Comparison of ENCODE assay signal across 22 cellular contexts in genomic region chr4:110009526-110009925, GRCh38.
"Had no signal": no experiment of that assay in that cellular context is flagged by ENCODE, and none has a peak within 500 bp of the region (broad histone marks: within the 10 kb centered on the region; RNA-seq: fewer than 3 reads in every experiment).

No MANE protein-coding gene starts in this region.

- H3K4me3 ChIP-seq: dorsolateral prefrontal cortex, tibial nerve had no signal

- H3K9me3 ChIP-seq: tibial nerve had no signal

- H3K4me1 ChIP-seq: tibial nerve had no signal

- ATAC-seq: left cardiac atrium had no signal

- DNase-seq: activated B cell treated with CpG ODN at 0.5 μM for 24 hours; activated CD4-positive, alpha-beta memory T cell treated with anti-CD3 and anti-CD28 coated beads, Interleukin-2, amount 10 ng/mL, durations not matched to agents 7 days and 5 days; activated CD4-positive, alpha-beta T cell treated with anti-CD3 and anti-CD28 coated beads for 48 hours; activated naive CD4-positive, alpha-beta T cell treated with Interleukin-2 at 50 U/mL for 16 hours; activated naive CD8-positive, alpha-beta T cell treated with anti-CD3 and anti-CD28 coated beads, Interleukin-2, amount 10 ng/mL, durations not matched to agents 7 days and 5 days; activated T-cell treated with anti-CD3 and anti-CD28 coated beads, Interleukin-2, amount 50 U/mL, for 1 hour; amygdala; dorsolateral prefrontal cortex; foreskin fibroblast; glutamatergic neuron; hippocampal formation; left cardiac atrium; mammary epithelial cell; midbrain; nephron progenitor cell; nucleus accumbens; stimulated activated CD4-positive, alpha-beta T cell treated with anti-CD3 and anti-CD28 coated beads, Interleukin-12 subunit alpha, Interleukin-12 subunit beta, amount 100 ng/mL, for 4 hours; stimulated activated CD4-positive, alpha-beta T cell treated with anti-CD3 and anti-CD28 coated beads, Interleukin-1b, Interleukin-23, amount 100 ng/mL, for 48 hours; stimulated activated CD8-positive, alpha-beta memory T cell treated with anti-CD3 and anti-CD28 coated beads, Interleukin-4, amount 100 ng/mL, for 48 hours; stimulated activated naive CD4-positive, alpha-beta T cell had no signal

- H3K27me3 ChIP-seq: tibial nerve had no signal

- H3K27ac ChIP-seq: dorsolateral prefrontal cortex, epithelial cell of prostate, tibial nerve had no signal

- H3K36me3 ChIP-seq: tibial nerve had no signal
